ENCODE assay signal across 25 cellular contexts in genomic region chr6:119176445-119176844, GRCh38.
DNase-seq lines count a peak whose midpoint lies in the region; ATAC-seq, FAIRE-seq and TF ChIP-seq lines count a peak whose summit lies in the region.
"Had no signal": no experiment of that assay in that cellular context is flagged by ENCODE, and none has a peak within 500 bp of the region (broad histone marks: within the 10 kb centered on the region; RNA-seq: fewer than 3 reads in every experiment).

No MANE protein-coding gene starts in this region.

- in situ Hi-C loops in HepG2 (cut with HindIII; ENCODE audit: extremely low pct_ligation_motif_present, low pct_unique_long_range_greater_than_20kb), result no loop called here
- in situ Hi-C loops in K562 (cut with MboI), result no loop called here

- H3K4me3 ChIP-seq in HepG2 (replicated peaks in 1 of 3; ENCODE audit: insufficient read depth in 1 of 3, low read depth in 2 of 3, low read length in 3 of 3), result no peak overlapping the region
- H3K4me3 ChIP-seq in right lobe of liver, result no peak overlapping the region
- H3K4me3 ChIP-seq in K562, result no peak overlapping the region
- no peak overlapping the region for H3K4me3 ChIP-seq in subcutaneous abdominal adipose tissue (ENCODE audit: low read depth in 1 of 5, low read length in 5 of 5)
- H3K4me3 ChIP-seq: BLaER1 had no signal

- H3K4me2 ChIP-seq in HepG2 (ENCODE audit: low read depth, low read length), result no peak overlapping the region
- no peak overlapping the region for H3K4me2 ChIP-seq in K562 (ENCODE audit: insufficient read depth, low read length)
- H3K4me2 ChIP-seq: BLaER1 had no signal

- ATAC-seq in HepG2, result no peak
- no peak for ATAC-seq in right lobe of liver
- ATAC-seq in K562, result no peak
- ATAC-seq in HG03175 (IDR thresholded peaks at IDR 0.05; ENCODE audit: unreplicated experiment), result no peak
- no peak for ATAC-seq in activated CD8-positive, alpha-beta T cell treated with anti-CD3 and anti-CD28 coated beads, Interleukin-2, amount 10 ng/mL, durations not matched to agents 7 days and 5 days

- H3K4me3 Mint-ChIP-seq in activated CD8-positive, alpha-beta T cell treated with anti-CD3 and anti-CD28 coated beads, Interleukin-2, amount 10 ng/mL, durations not matched to agents 7 days and 5 days, result no peak overlapping the region
- H3K4me3 Mint-ChIP-seq: CD14-positive monocyte; CD4-positive, alpha-beta memory T cell; CD4-positive, CD25-positive, alpha-beta regulatory T cell; CD8-positive, alpha-beta memory T cell had no signal

- H3K27ac ChIP-seq in HepG2 (ENCODE audit: extremely low read length, insufficient read depth, low read length), result no peak overlapping the region
- no peak overlapping the region for H3K27ac ChIP-seq in right lobe of liver
- no peak overlapping the region for H3K27ac ChIP-seq in K562 (ENCODE audit: extremely low read depth, low read depth, low read length)
- H3K27ac ChIP-seq in subcutaneous abdominal adipose tissue (ENCODE audit: low read depth, low read length), result peak overlapping the region; percentile 78
- H3K27ac ChIP-seq: BLaER1 had no signal

- POLR2A ChIA-PET in HepG2 (lab: Yijun Ruan, JAX) (no interaction called here), K562 (lab: Yijun Ruan, JAX) (interaction anchor here (1.0 kb wide), 1 partner anchor 11 kb away, joined by 4 read pairs; no protein-coding TSS in a partner anchor)
- POLR2A ChIA-PET in activated CD8-positive, alpha-beta T cell treated with anti-CD3 and anti-CD28 coated beads, Interleukin-2, amount 10 ng/mL, durations not matched to agents 7 days and 5 days (lab: Charles Lee), result interaction anchor here (0.7 kb wide), 1 partner anchor 49 kb away, joined by 4 read pairs; no protein-coding TSS in a partner anchor

- no peak overlapping the region for H3K9ac ChIP-seq in HepG2 (ENCODE audit: insufficient read depth, low read depth, low read length)
- no peak overlapping the region for H3K9ac ChIP-seq in K562 (ENCODE audit: insufficient read depth in 1 of 2, low read depth in 2 of 2, low read length in 2 of 2)
- H3K9ac ChIP-seq in subcutaneous abdominal adipose tissue (ENCODE audit: low read length in 5 of 5), result peak overlapping the region in 1 of 5 donors; percentile 29
- H3K9ac ChIP-seq: BLaER1 had no signal

- CTCF ChIA-PET in HepG2 (lab: Yijun Ruan, JAX; ENCODE audit: low intra/inter-chr PET ratio, low total read pairs) (no interaction called here), K562 (lab: Yijun Ruan, JAX; ENCODE audit: low intra/inter-chr PET ratio) (no interaction called here)
- CTCF ChIA-PET in activated CD8-positive, alpha-beta T cell treated with anti-CD3 and anti-CD28 coated beads, Interleukin-2, amount 10 ng/mL, durations not matched to agents 7 days and 5 days (lab: Charles Lee), result no interaction called here

- H3K27ac Mint-ChIP-seq in activated CD8-positive, alpha-beta T cell treated with anti-CD3 and anti-CD28 coated beads, Interleukin-2, amount 10 ng/mL, durations not matched to agents 7 days and 5 days, result no peak overlapping the region
- H3K27ac Mint-ChIP-seq: CD14-positive monocyte; CD4-positive, CD25-positive, alpha-beta regulatory T cell; CD8-positive, alpha-beta memory T cell had no signal

- no peaks in the 10 kb centered on the region for H3K9me3 Mint-ChIP-seq in activated CD8-positive, alpha-beta T cell treated with anti-CD3 and anti-CD28 coated beads, Interleukin-2, amount 10 ng/mL, durations not matched to agents 7 days and 5 days (ENCODE audit: insufficient read depth)
- H3K9me3 Mint-ChIP-seq: CD14-positive monocyte; CD4-positive, alpha-beta memory T cell; CD4-positive, CD25-positive, alpha-beta regulatory T cell; CD8-positive, alpha-beta memory T cell had no signal

- peaks cover 14% of the 10 kb centered on the region for H3K4me1 Mint-ChIP-seq in activated CD8-positive, alpha-beta T cell treated with anti-CD3 and anti-CD28 coated beads, Interleukin-2, amount 10 ng/mL, durations not matched to agents 7 days and 5 days (ENCODE audit: low read depth)
- H3K4me1 Mint-ChIP-seq: CD14-positive monocyte had no signal

- H3K4me1 ChIP-seq in HepG2 (ENCODE audit: insufficient read depth, low read length), result peaks cover 54% of the 10 kb centered on the region
- H3K4me1 ChIP-seq in right lobe of liver, result no peaks in the 10 kb centered on the region
- peaks cover 0 to 7% of the 10 kb centered on the region in 2 experiments; a peak in 2 of 5 replicates for H3K4me1 ChIP-seq in K562 (replicated peaks in 1 of 2; ENCODE audit: control insufficient read depth in 2 of 2, insufficient read depth in 2 of 2, low read length in 2 of 2)
- peaks cover 2 to 34% (median 8%) of the 10 kb centered on the region in 5 donors for H3K4me1 ChIP-seq in subcutaneous abdominal adipose tissue (ENCODE audit: control insufficient read depth in 5 of 5, insufficient read depth in 5 of 5, low read length in 5 of 5)

- DNase-seq in HepG2 (ENCODE audit: low spot score) (no peak), right lobe of liver (no peak), K562 (ENCODE audit: extremely low read depth in 1 of 4, low spot score in 3 of 4) (no peak), NCI-H1048 (lab: John Stamatoyannopoulos, UW) (no peak)
- DNase-seq in activated CD8-positive, alpha-beta T cell treated with anti-CD3 and anti-CD28 coated beads, Interleukin-2, amount 10 ng/mL, durations not matched to agents 7 days and 5 days, result no peak
- DNase-seq: 8988T; ACHN; BE2C; C1 segment of cervical spinal cord; Calu3; CD4-positive, alpha-beta memory T cell; CD4-positive, CD25-positive, alpha-beta regulatory T cell; CD8-positive, alpha-beta memory T cell; COR-L47; DMS79 treated with DMSO at 0.1 percent for 48 hours; GF-D8 had no signal

- no TSS peak for BruUV-seq in HepG2 (replicated peaks; lab: Mats Ljungman, UMichigan)
- no TSS peak for BruUV-seq in K562 (replicated peaks; lab: Mats Ljungman, UMichigan)

- no peaks in the 10 kb centered on the region for H4K20me1 ChIP-seq in HepG2 (ENCODE audit: insufficient read depth, low read length)
- H4K20me1 ChIP-seq in K562 (replicated peaks; ENCODE audit: control insufficient read depth, insufficient read depth, low read length), result no peaks in the 10 kb centered on the region
- H4K20me1 ChIP-seq: BLaER1 had no signal

- H2AFZ ChIP-seq in HepG2 (ENCODE audit: low read length) (no peak overlapping the region), K562 (ENCODE audit: low read depth, low read length) (no peak overlapping the region)

- 83% methylated on average over 3 of the region's 3 CpGs for WGBS in HepG2 (ENCODE audit: low lambda C conversion rate)
- WGBS in right lobe of liver (ENCODE audit: insufficient coverage, low coverage, low lambda C conversion rate, missing lambda C conversion rate), result 92% methylated on average over 3 of the region's 3 CpGs
- 65% methylated on average over 3 of the region's 3 CpGs for WGBS in K562 (ENCODE audit: insufficient coverage, low coverage, missing lambda C conversion rate)

- H3K27me3 ChIP-seq in HepG2 (ENCODE audit: control insufficient read depth in 1 of 2, insufficient read depth in 2 of 2, low read length in 2 of 2), result no peaks in the 10 kb centered on the region
- H3K27me3 ChIP-seq in right lobe of liver, result no peaks in the 10 kb centered on the region
- no peaks in the 10 kb centered on the region for H3K27me3 ChIP-seq in K562 (ENCODE audit: control insufficient read depth in 2 of 2, insufficient read depth in 2 of 2, low read length in 2 of 2)
- H3K27me3 ChIP-seq in subcutaneous abdominal adipose tissue (ENCODE audit: control insufficient read depth in 5 of 5, insufficient read depth in 4 of 5, low read length in 5 of 5), result no peaks in the 10 kb centered on the region
- H3K27me3 ChIP-seq: BE2C, BLaER1 had no signal

- peaks cover 8% of the 10 kb centered on the region for H3K36me3 Mint-ChIP-seq in activated CD8-positive, alpha-beta T cell treated with anti-CD3 and anti-CD28 coated beads, Interleukin-2, amount 10 ng/mL, durations not matched to agents 7 days and 5 days (ENCODE audit: low read depth)

- peaks cover 4 to 34% of the 10 kb centered on the region in 2 experiments for H3K36me3 ChIP-seq in HepG2 (replicated peaks in 1 of 2; ENCODE audit: control insufficient read depth in 1 of 2, insufficient read depth in 2 of 2, low read length in 2 of 2)
- peaks cover 0 to 15% (median 11%) of the 10 kb centered on the region in 4 donors for H3K36me3 ChIP-seq in right lobe of liver
- peaks cover 52% of the 10 kb centered on the region for H3K36me3 ChIP-seq in K562 (ENCODE audit: control insufficient read depth, insufficient read depth, low read length)
- peaks cover 7 to 33% (median 21%) of the 10 kb centered on the region in 5 donors for H3K36me3 ChIP-seq in subcutaneous abdominal adipose tissue (ENCODE audit: control insufficient read depth in 5 of 5, insufficient read depth in 5 of 5, low read length in 5 of 5)
- H3K36me3 ChIP-seq: BLaER1 had no signal

- TF ChIP-seq POLR2A in HepG2 (IDR thresholded peaks at IDR 0.05; ENCODE audit: insufficient read depth in 1 of 2, low read depth in 2 of 2, low read length in 2 of 2) (no peak), right lobe of liver (IDR thresholded peaks at IDR 0.05) (no peak), K562 (conservative IDR thresholded peaks at IDR 0.05) (no peak)

- no peak for TF ChIP-seq CTCF in HepG2 (CRISPR knock-in tag; IDR thresholded peaks at IDR 0.05)
- no peak for TF ChIP-seq CTCF in right lobe of liver (IDR thresholded peaks at IDR 0.05)
- TF ChIP-seq CTCF in K562 (IDR thresholded peaks at IDR 0.05 in 2 of 3, conservative IDR thresholded peaks at IDR 0.05 in 1 of 3; ENCODE audit: insufficient read depth in 2 of 3, low read depth in 1 of 3, low read length in 3 of 3), result no peak

- peaks cover 2% of the 10 kb centered on the region for H3K27me3 Mint-ChIP-seq in activated CD8-positive, alpha-beta T cell treated with anti-CD3 and anti-CD28 coated beads, Interleukin-2, amount 10 ng/mL, durations not matched to agents 7 days and 5 days (ENCODE audit: low read depth)
- H3K27me3 Mint-ChIP-seq: CD4-positive, alpha-beta memory T cell; CD4-positive, CD25-positive, alpha-beta regulatory T cell; CD8-positive, alpha-beta memory T cell had no signal

- no peaks in the 10 kb centered on the region for H3K9me3 ChIP-seq in HepG2 (ENCODE audit: low read length)
- no peaks in the 10 kb centered on the region for H3K9me3 ChIP-seq in right lobe of liver
- H3K9me3 ChIP-seq in K562 (replicated peaks; ENCODE audit: control insufficient read depth, insufficient read depth, low read depth, low read length), result no peaks in the 10 kb centered on the region
- H3K9me3 ChIP-seq in subcutaneous abdominal adipose tissue (ENCODE audit: control insufficient read depth in 5 of 5, low read length in 5 of 5), result no peaks in the 10 kb centered on the region
- H3K9me3 ChIP-seq: BE2C, BLaER1 had no signal

- no peak for FAIRE-seq in HepG2 (lab: Jason Lieb, UNC)
- no peak for FAIRE-seq in K562 (lab: Jason Lieb, UNC)
- FAIRE-seq: A204.1, D721Med, G401.6, GM12891, GM19239 had no signal

- TF ChIP-seq RAD21 in HepG2 (CRISPR knock-in tag; IDR thresholded peaks at IDR 0.05), result no peak
- no peak for TF ChIP-seq RAD21 in K562 (CRISPR knock-in tag; conservative IDR thresholded peaks at IDR 0.05 in 1 of 2, IDR thresholded peaks at IDR 0.05 in 1 of 2)

- intact Hi-C loops in HepG2 (cut with micrococcal nuclease; ENCODE audit: unreplicated experiment), result loop anchor here (2.0 kb wide), 1 partner anchor 14 kb away; no protein-coding TSS in a partner anchor
- intact Hi-C loops in right lobe of liver (cut with DNase I), result no loop called here
- intact Hi-C loops in K562 (cut with micrococcal nuclease), result no loop called here

- H3K79me2 ChIP-seq in HepG2 (ENCODE audit: insufficient read depth, low read length) (no peaks in the 10 kb centered on the region), K562 (ENCODE audit: control insufficient read depth, insufficient read depth, low read length) (no peaks in the 10 kb centered on the region)

- H3K9me1 ChIP-seq in K562 (ENCODE audit: control insufficient read depth, insufficient read depth, low read length), result no peaks in the 10 kb centered on the region

- no peak for TF ChIP-seq EP300 in HepG2 (IDR thresholded peaks at IDR 0.05; ENCODE audit: low read depth in 2 of 2, low read length in 2 of 2)
- TF ChIP-seq EP300 in HepG2 (CRISPR knock-in tag; IDR thresholded peaks at IDR 0.05; ENCODE audit: borderline replicate concordance), result no peak
- TF ChIP-seq EP300 in K562 (IDR thresholded peaks at IDR 0.05; ENCODE audit: low read length), result no peak

Comparison
In these comparisons a context has a peak if more than half of its experiments do, and no peak if none do; other contexts are left out.
1. Of the 241 proteins assayed by ChIP-seq in both HepG2 and K562: peak only in HepG2: POLR2G; only in K562: none; in both: RBM22; in neither: 239.